In genomic region chr1:24288479-24288878, GRCh38 we compare ENCODE assay signal across 1 cellular context.
A peak's percentile ranks its signal among the peaks of the same experiment; 100 is the strongest.
TF ChIP-seq lines count a peak whose summit lies in the region.

No MANE protein-coding gene starts in this region.

TF ChIP-seq in HEK293, 187 proteins besides CTCF, POLR2A, EP300 and RAD21 (continued from another document):
- TF ChIP-seq PRDM6 (tag by site-specific recombination; IDR thresholded peaks at IDR 0.05) (no peak), ZNF629 (tag by site-specific recombination; IDR thresholded peaks at IDR 0.05) (no peak), ZNF140 (tag by site-specific recombination; IDR thresholded peaks at IDR 0.05) (no peak; the same call in 1 of the 2 replicates), KLF7 (tag by site-specific recombination; IDR thresholded peaks at IDR 0.05; ENCODE audit: borderline replicate concordance) (no peak), GLI2 (tag by site-specific recombination; IDR thresholded peaks at IDR 0.05; ENCODE audit: borderline replicate concordance, low read depth) (peak; percentile 37; the same call in 1 of the 2 replicates), ZXDB (tag by site-specific recombination; IDR thresholded peaks at IDR 0.05) (0 out of 2 replicates have a peak, but pooled peaks have one; percentile 44), KLF16 (tag by site-specific recombination; IDR thresholded peaks at IDR 0.05) (no peak), ZNF266 (tag by site-specific recombination; IDR thresholded peaks at IDR 0.05; ENCODE audit: low read depth) (0 out of 2 replicates have a peak, but pooled peaks have one; percentile 29), ZNF292 (tag by site-specific recombination; IDR thresholded peaks at IDR 0.05; ENCODE audit: borderline replicate concordance, low read depth) (0 out of 2 replicates have a peak, but pooled peaks have one; percentile 50), ZFP37 (tag by site-specific recombination; IDR thresholded peaks at IDR 0.05) (no peak), ZBTB8A (tag by site-specific recombination; IDR thresholded peaks at IDR 0.05) (peak; percentile 55), ZNF354C (tag by site-specific recombination; IDR thresholded peaks at IDR 0.05; ENCODE audit: borderline replicate concordance, low read depth) (0 out of 2 replicates have a peak, but pooled peaks have one; percentile 76), REST (tag by site-specific recombination; IDR thresholded peaks at IDR 0.05) (peak; percentile 48; the same call in 1 of the 2 replicates), ZNF223 (tag by site-specific recombination; IDR thresholded peaks at IDR 0.05) (no peak), ZNF423 (tag by site-specific recombination; IDR thresholded peaks at IDR 0.05) (no peak), ZNF426 (tag by site-specific recombination; IDR thresholded peaks at IDR 0.05) (peak; percentile 60), BCL11A (tag by site-specific recombination; IDR thresholded peaks at IDR 0.05; ENCODE audit: low read depth) (no peak), ZSCAN18 (tag by site-specific recombination; IDR thresholded peaks at IDR 0.05) (no peak), WT1 (tag by site-specific recombination; IDR thresholded peaks at IDR 0.05) (no peak), ZFHX2 (tag by site-specific recombination; conservative IDR thresholded peaks at IDR 0.05) (no peak), ZNF558 (tag by site-specific recombination; IDR thresholded peaks at IDR 0.05) (0 out of 2 replicates have a peak, but pooled peaks have one; percentile 38), ZNF114 (tag by site-specific recombination; IDR thresholded peaks at IDR 0.05) (no peak)
- TF ChIP-seq, protein P1, sequence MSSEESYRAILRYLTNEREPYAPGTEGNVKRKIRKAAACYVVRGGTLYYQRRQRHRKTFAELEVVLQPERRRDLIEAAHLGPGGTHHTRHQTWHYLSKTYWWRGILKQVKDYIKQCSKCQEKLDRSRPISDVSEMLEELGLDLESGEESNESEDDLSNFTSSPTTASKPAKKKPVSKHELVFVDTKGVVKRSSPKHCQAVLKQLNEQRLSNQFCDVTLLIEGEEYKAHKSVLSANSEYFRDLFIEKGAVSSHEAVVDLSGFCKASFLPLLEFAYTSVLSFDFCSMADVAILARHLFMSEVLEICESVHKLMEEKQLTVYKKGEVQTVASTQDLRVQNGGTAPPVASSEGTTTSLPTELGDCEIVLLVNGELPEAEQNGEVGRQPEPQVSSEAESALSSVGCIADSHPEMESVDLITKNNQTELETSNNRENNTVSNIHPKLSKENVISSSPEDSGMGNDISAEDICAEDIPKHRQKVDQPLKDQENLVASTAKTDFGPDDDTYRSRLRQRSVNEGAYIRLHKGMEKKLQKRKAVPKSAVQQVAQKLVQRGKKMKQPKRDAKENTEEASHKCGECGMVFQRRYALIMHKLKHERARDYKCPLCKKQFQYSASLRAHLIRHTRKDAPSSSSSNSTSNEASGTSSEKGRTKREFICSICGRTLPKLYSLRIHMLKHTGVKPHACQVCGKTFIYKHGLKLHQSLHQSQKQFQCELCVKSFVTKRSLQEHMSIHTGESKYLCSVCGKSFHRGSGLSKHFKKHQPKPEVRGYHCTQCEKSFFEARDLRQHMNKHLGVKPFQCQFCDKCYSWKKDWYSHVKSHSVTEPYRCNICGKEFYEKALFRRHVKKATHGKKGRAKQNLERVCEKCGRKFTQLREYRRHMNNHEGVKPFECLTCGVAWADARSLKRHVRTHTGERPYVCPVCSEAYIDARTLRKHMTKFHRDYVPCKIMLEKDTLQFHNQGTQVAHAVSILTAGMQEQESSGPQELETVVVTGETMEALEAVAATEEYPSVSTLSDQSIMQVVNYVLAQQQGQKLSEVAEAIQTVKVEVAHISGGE (tag by site-specific recombination; conservative IDR thresholded peaks at IDR 0.05; ENCODE audit: low read depth), result peak; percentile 57; the same call in 1 of the 2 replicates
- TF ChIP-seq, protein P2, sequence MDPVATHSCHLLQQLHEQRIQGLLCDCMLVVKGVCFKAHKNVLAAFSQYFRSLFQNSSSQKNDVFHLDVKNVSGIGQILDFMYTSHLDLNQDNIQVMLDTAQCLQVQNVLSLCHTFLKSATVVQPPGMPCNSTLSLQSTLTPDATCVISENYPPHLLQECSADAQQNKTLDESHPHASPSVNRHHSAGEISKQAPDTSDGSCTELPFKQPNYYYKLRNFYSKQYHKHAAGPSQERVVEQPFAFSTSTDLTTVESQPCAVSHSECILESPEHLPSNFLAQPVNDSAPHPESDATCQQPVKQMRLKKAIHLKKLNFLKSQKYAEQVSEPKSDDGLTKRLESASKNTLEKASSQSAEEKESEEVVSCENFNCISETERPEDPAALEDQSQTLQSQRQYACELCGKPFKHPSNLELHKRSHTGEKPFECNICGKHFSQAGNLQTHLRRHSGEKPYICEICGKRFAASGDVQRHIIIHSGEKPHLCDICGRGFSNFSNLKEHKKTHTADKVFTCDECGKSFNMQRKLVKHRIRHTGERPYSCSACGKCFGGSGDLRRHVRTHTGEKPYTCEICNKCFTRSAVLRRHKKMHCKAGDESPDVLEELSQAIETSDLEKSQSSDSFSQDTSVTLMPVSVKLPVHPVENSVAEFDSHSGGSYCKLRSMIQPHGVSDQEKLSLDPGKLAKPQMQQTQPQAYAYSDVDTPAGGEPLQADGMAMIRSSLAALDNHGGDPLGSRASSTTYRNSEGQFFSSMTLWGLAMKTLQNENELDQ (tag by site-specific recombination; IDR thresholded peaks at IDR 0.05; ENCODE audit: low read depth), result no peak
- TF ChIP-seq, protein P3, sequence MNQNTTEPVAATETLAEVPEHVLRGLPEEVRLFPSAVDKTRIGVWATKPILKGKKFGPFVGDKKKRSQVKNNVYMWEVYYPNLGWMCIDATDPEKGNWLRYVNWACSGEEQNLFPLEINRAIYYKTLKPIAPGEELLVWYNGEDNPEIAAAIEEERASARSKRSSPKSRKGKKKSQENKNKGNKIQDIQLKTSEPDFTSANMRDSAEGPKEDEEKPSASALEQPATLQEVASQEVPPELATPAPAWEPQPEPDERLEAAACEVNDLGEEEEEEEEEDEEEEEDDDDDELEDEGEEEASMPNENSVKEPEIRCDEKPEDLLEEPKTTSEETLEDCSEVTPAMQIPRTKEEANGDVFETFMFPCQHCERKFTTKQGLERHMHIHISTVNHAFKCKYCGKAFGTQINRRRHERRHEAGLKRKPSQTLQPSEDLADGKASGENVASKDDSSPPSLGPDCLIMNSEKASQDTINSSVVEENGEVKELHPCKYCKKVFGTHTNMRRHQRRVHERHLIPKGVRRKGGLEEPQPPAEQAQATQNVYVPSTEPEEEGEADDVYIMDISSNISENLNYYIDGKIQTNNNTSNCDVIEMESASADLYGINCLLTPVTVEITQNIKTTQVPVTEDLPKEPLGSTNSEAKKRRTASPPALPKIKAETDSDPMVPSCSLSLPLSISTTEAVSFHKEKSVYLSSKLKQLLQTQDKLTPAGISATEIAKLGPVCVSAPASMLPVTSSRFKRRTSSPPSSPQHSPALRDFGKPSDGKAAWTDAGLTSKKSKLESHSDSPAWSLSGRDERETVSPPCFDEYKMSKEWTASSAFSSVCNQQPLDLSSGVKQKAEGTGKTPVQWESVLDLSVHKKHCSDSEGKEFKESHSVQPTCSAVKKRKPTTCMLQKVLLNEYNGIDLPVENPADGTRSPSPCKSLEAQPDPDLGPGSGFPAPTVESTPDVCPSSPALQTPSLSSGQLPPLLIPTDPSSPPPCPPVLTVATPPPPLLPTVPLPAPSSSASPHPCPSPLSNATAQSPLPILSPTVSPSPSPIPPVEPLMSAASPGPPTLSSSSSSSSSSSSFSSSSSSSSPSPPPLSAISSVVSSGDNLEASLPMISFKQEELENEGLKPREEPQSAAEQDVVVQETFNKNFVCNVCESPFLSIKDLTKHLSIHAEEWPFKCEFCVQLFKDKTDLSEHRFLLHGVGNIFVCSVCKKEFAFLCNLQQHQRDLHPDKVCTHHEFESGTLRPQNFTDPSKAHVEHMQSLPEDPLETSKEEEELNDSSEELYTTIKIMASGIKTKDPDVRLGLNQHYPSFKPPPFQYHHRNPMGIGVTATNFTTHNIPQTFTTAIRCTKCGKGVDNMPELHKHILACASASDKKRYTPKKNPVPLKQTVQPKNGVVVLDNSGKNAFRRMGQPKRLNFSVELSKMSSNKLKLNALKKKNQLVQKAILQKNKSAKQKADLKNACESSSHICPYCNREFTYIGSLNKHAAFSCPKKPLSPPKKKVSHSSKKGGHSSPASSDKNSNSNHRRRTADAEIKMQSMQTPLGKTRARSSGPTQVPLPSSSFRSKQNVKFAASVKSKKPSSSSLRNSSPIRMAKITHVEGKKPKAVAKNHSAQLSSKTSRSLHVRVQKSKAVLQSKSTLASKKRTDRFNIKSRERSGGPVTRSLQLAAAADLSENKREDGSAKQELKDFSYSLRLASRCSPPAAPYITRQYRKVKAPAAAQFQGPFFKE (tag by site-specific recombination; IDR thresholded peaks at IDR 0.05; ENCODE audit: borderline replicate concordance), result no peak
